In the genomic region with DNA sequence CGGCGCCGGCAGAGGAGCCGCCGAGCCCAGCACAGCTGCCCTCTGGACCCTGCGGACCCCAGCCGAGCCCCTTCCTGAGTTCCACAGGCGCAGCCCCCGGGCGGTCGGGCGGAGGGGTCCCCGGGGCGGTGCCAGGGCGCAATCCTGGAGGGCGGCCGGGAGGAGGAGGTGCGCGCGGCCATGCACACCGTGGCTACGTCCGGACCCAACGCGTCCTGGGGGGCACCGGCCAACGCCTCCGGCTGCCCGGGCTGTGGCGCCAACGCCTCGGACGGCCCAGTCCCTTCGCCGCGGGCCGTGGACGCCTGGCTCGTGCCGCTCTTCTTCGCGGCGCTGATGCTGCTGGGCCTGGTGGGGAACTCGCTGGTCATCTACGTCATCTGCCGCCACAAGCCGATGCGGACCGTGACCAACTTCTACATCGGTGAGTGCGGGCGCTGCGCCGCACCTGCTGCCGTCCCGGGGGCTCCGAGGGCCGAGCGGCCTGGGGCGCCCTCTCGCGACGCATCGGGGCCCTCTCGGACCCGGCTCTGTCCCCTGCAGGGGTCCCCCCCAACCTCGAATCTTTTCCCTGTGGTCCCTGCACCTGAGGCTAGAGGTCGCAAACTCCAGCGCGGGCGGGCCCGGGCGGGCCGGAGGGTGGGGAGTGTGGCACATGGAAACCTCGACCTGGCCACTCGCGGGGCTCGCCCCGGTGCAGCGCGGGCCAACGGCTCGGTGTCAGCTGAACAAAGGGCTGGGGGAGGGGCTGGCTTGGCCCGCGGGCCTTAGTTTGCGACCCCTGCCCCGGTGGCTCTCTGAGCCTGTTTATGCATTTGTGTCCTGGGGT, we compare ENCODE assay signal across 9 cellular contexts. TPM values are rescaled to one million over a fixed set of nuclear protein-coding genes. Genes with fewer than 3 reads are reported as not detected.
DNase-seq lines count a peak whose midpoint lies in the region; ATAC-seq, FAIRE-seq and TF ChIP-seq lines count a peak whose summit lies in the region.
"Had no signal": no experiment of that assay in that cellular context is flagged by ENCODE, and none has a peak within 500 bp of the region (broad histone marks: within the 10 kb centered on the region; RNA-seq: fewer than 3 reads in every experiment).

A gene (plus strand): TSS at position 11 of the 829 bp plus-strand sequence. CDS start 170 bp downstream, at position 181.

- H4K20me1 ChIP-seq in H1 (replicated peaks in 1 of 2; ENCODE audit: control insufficient read depth in 1 of 2, insufficient read depth in 2 of 2, low read length in 2 of 2), result peaks cover 0 to 6% of the 10 kb centered on the region in 2 experiments
- no peaks in the 10 kb centered on the region for H4K20me1 ChIP-seq in osteoblast (ENCODE audit: insufficient read depth, low read length)

- H2BK20ac ChIP-seq in H1 (ENCODE audit: low read length), result no peak within 1 kb of the TSS

- H2BK12ac ChIP-seq in H1 (ENCODE audit: low read depth, low read length), result no peak within 1 kb of the TSS

- peaks cover 22% of the 10 kb centered on the region for H3K27me3 ChIP-seq in CD4-positive, alpha-beta T cell (ENCODE audit: control insufficient read depth, insufficient read depth, low read length)
- H3K27me3 ChIP-seq in WERI-Rb-1 (ENCODE audit: insufficient read depth, low read depth, severe bottlenecking), result peaks cover 24% of the 10 kb centered on the region
- peaks cover 32 to 44% (median 38%) of the 10 kb centered on the region in 4 experiments for H3K27me3 ChIP-seq in H1 (replicated peaks in 1 of 4; ENCODE audit: control insufficient read depth in 3 of 4, extremely low read depth in 1 of 4, insufficient read depth in 3 of 4, low read length in 3 of 4)
- peaks cover 41% of the 10 kb centered on the region for H3K27me3 ChIP-seq in osteoblast (ENCODE audit: insufficient read depth, low read length)

- no peak within 1 kb of the TSS for H3K23ac ChIP-seq in H1 (ENCODE audit: insufficient read length)

- H3K27ac ChIP-seq in CD4-positive, alpha-beta T cell (ENCODE audit: low read depth, low read length), result no peak within 1 kb of the TSS
- H3K27ac ChIP-seq in WERI-Rb-1 (no peak within 1 kb of the TSS), H1 (ENCODE audit: low read depth, low read length) (no peak within 1 kb of the TSS), osteoblast (ENCODE audit: low read depth, low read length) (no peak within 1 kb of the TSS)

- H2BK5ac ChIP-seq in H1 (ENCODE audit: low read depth, low read length), result no peak within 1 kb of the TSS; the same call in 1 of the 2 replicates

- H3K4me1 Mint-ChIP-seq in CD4-positive, alpha-beta T cell (ENCODE audit: low read depth), result peaks cover 21% of the 10 kb centered on the region

- no peak within 1 kb of the TSS for H2AK5ac ChIP-seq in H1 (ENCODE audit: low read depth, low read length)

- H3K4me1 ChIP-seq in H1 (replicated peaks in 1 of 4; ENCODE audit: control insufficient read depth in 3 of 4, insufficient read depth in 4 of 4, low read length in 3 of 4), result peaks cover 0 to 22% (median 11%) of the 10 kb centered on the region in 4 experiments; a peak in 5 of 7 replicates
- H3K4me1 ChIP-seq in osteoblast (ENCODE audit: insufficient read depth, low read length), result peaks cover 9% of the 10 kb centered on the region

- H2BK15ac ChIP-seq in H1 (ENCODE audit: low read length), result no peak within 1 kb of the TSS

- peak within 1 kb of the TSS; percentile 42; the same call in 1 of the 2 replicates for H2AFZ ChIP-seq in H1 (ENCODE audit: low read length)
- no peak within 1 kb of the TSS for H2AFZ ChIP-seq in osteoblast (ENCODE audit: low read length)

- H3K27me3 Mint-ChIP-seq in CD4-positive, alpha-beta T cell, result peaks cover 4% of the 10 kb centered on the region

- H3K79me1 ChIP-seq in H1 (ENCODE audit: low read depth, low read length), result no peaks in the 10 kb centered on the region

- intact Hi-C loops in CD4-positive, alpha-beta T cell (cut with DNase I, micrococcal nuclease), result no loop called here

- peak in 6 of 10 experiments; percentile 27 to 65 (median 52) for DNase-seq in CD4-positive, alpha-beta T cell
- no peak for DNase-seq in HFF-Myc (ENCODE audit: extremely low read depth, low read depth)
- DNase-seq in WERI-Rb-1, result peak; percentile 82
- peak in 1 of 2 experiments; percentile 91 for DNase-seq in H1 (ENCODE audit: low read depth in 1 of 2, low spot score in 2 of 2)
- peak; percentile 93 for DNase-seq in osteoblast (ENCODE audit: insufficient read length, low spot score, missing footprints)
- DNase-seq in SIG-M5 (lab: John Stamatoyannopoulos, UW), result no peak

- H4K5ac ChIP-seq in H1 (ENCODE audit: insufficient read length, low read depth, low read length), result no peak within 1 kb of the TSS

- ATAC-seq in CD4-positive, alpha-beta T cell (ENCODE audit: poor library complexity), result no peak
- ATAC-seq in HG03135 (IDR thresholded peaks at IDR 0.05; ENCODE audit: unreplicated experiment) (no peak), GM19035 (IDR thresholded peaks at IDR 0.05; ENCODE audit: unreplicated experiment) (no peak)

- no peak for TF ChIP-seq POLR2A in H1 (IDR thresholded peaks at IDR 0.05; ENCODE audit: control extremely low read depth in 1 of 2, low read depth in 2 of 2, low read length in 2 of 2)

- WGBS in H1 (ENCODE audit: extremely low coverage in 1 of 2, insufficient coverage in 1 of 2, insufficient read length in 1 of 2, insufficient replicate concordance in 2 of 2, low coverage in 1 of 2, low lambda C conversion rate in 2 of 2, missing lambda C conversion rate in 1 of 2), 2 experiments, result 1% methylated on average over 52 of the region's 87 CpGs; no CpG with 5 or more reads in 1 of the 2 experiments

- H3K4ac ChIP-seq in H1 (replicated peaks; ENCODE audit: insufficient read length, low read depth, low read length), result peak within 1 kb of the TSS; percentile 14

- H3K4me3 ChIP-seq in HFF-Myc (replicated peaks; ENCODE audit: low read depth, low read length), result 0 out of 2 replicates have a peak within 1 kb of the TSS, but pooled peaks have one; percentile 3
- H3K4me3 ChIP-seq in WERI-Rb-1 (ENCODE audit: low read depth, low read length), result peak within 1 kb of the TSS; percentile 46
- peak within 1 kb of the TSS; percentile 34 to 76 (median 54) for H3K4me3 ChIP-seq in H1 (ENCODE audit: extremely low read depth in 1 of 4, insufficient read depth in 2 of 4, low read depth in 3 of 4, low read length in 4 of 4)
- H3K4me3 ChIP-seq in osteoblast (ENCODE audit: insufficient read depth, low read length), result peak within 1 kb of the TSS; percentile 13

- no peak within 1 kb of the TSS for H3K14ac ChIP-seq in H1 (ENCODE audit: insufficient read length)

- peak within 1 kb of the TSS in 1 of 4 experiments; percentile 68; a peak in 2 of 7 replicates for H3K9ac ChIP-seq in H1 (replicated peaks in 1 of 4; ENCODE audit: extremely low read depth in 1 of 4, low read depth in 3 of 4, low read length in 3 of 4)

- no peak within 1 kb of the TSS for H3K56ac ChIP-seq in H1 (replicated peaks; ENCODE audit: insufficient read length, low read depth, low read length)

- CTCF ChIA-PET in CD4-positive, alpha-beta T cell (lab: Charles Lee), result interaction anchor here (1.0 to 4.4 kb wide), 3 partner anchors 9 to 54 kb away, joined by 3 to 52 read pairs (median 3); no protein-coding TSS in a partner anchor
- CTCF ChIA-PET in H1 (lab: Charles Lee; ENCODE audit: partially characterized antibody), result interaction anchor here (0.6 to 1.1 kb wide), 10 partner anchors 14 to 199 kb away, joined by 3 to 5 read pairs (median 3); a partner anchor contains a TSS

- peak within 1 kb of the TSS; percentile 30 to 97 for H3K4me2 ChIP-seq in H1 (ENCODE audit: insufficient read depth in 1 of 2, low read depth in 2 of 2, low read length in 2 of 2)
- peak within 1 kb of the TSS; percentile 36 for H3K4me2 ChIP-seq in osteoblast (ENCODE audit: insufficient read depth, low read length)

- peak within 1 kb of the TSS; percentile 72 for H3K27ac Mint-ChIP-seq in CD4-positive, alpha-beta T cell

- peaks cover 10% of the 10 kb centered on the region for H3K36me3 Mint-ChIP-seq in CD4-positive, alpha-beta T cell (ENCODE audit: low read depth)

- TF ChIP-seq CTCF in CD4-positive, alpha-beta T cell (IDR thresholded peaks at IDR 0.05), result peak; percentile 81
- peak; percentile 54 for TF ChIP-seq CTCF in HFF-Myc (IDR thresholded peaks at IDR 0.05; ENCODE audit: low read depth, low read length, missing control alignments)
- peak; percentile 94 for TF ChIP-seq CTCF in WERI-Rb-1 (IDR thresholded peaks at IDR 0.05; ENCODE audit: low read depth, low read length)
- peak; percentile 62 to 95 (median 79) for TF ChIP-seq CTCF in H1 (IDR thresholded peaks at IDR 0.05; ENCODE audit: control extremely low read depth in 1 of 3, insufficient read depth in 1 of 3, low read depth in 1 of 3, low read length in 3 of 3)
- TF ChIP-seq CTCF in osteoblast (IDR thresholded peaks at IDR 0.05; ENCODE audit: extremely low read depth, low read depth, low read length), result peak; percentile 20

- FAIRE-seq in H1 (lab: Jason Lieb, UNC), result no peak

- H3K23me2 ChIP-seq in H1 (ENCODE audit: low read depth, low read length), result peaks cover 25% of the 10 kb centered on the region; the same call in 1 of the 2 replicates

- no peak within 1 kb of the TSS for H4K91ac ChIP-seq in H1 (replicated peaks; ENCODE audit: insufficient read length, low read length)

- H4K8ac ChIP-seq in H1 (ENCODE audit: extremely low read depth, insufficient read depth, low read length), result peak within 1 kb of the TSS; percentile 51

- H3K36me3 ChIP-seq in WERI-Rb-1, result no peaks in the 10 kb centered on the region
- peaks cover 0 to 5% (median 0%) of the 10 kb centered on the region in 4 experiments; a peak in 1 of 8 replicates for H3K36me3 ChIP-seq in H1 (ENCODE audit: control insufficient read depth in 2 of 4, insufficient read depth in 4 of 4, low read length in 3 of 4)
- no peaks in the 10 kb centered on the region for H3K36me3 ChIP-seq in osteoblast (ENCODE audit: insufficient read depth, low read length)

- TF ChIP-seq RAD21 in H1 (IDR thresholded peaks at IDR 0.05 in 1 of 2, conservative IDR thresholded peaks at IDR 0.05 in 1 of 2; ENCODE audit: low read depth in 2 of 2, low read length in 2 of 2), result peak; percentile 74 to 86

- no peak within 1 kb of the TSS for H2BK120ac ChIP-seq in H1 (replicated peaks; ENCODE audit: low read depth, low read length)

- POLR2A ChIA-PET in CD4-positive, alpha-beta T cell (lab: Charles Lee), result interaction anchor here (1.2 to 4.3 kb wide), 5 partner anchors 10 to 54 kb away, joined by 4 to 40 read pairs (median 12); a partner anchor contains a TSS
- POLR2A ChIA-PET in H1 (lab: Charles Lee; ENCODE audit: partially characterized antibody), result interaction anchor here (2.2 kb wide), 1 partner anchor 54 kb away, joined by 10 read pairs; no protein-coding TSS in a partner anchor

- H3K9me3 Mint-ChIP-seq in CD4-positive, alpha-beta T cell, result no peaks in the 10 kb centered on the region

- peak within 1 kb of the TSS; percentile 89 for H3K4me3 Mint-ChIP-seq in CD4-positive, alpha-beta T cell

- TF ChIP-seq EP300 in H1 (IDR thresholded peaks at IDR 0.05; ENCODE audit: borderline replicate concordance in 1 of 2, low read depth in 2 of 2, low read length in 2 of 2), result 0 out of 3 replicates have a peak, but pooled peaks of 1 of the 2 experiments have one; percentile 28

- H3K18ac ChIP-seq in H1 (ENCODE audit: extremely low read depth, low read length), result peak within 1 kb of the TSS; percentile 60

- H3K79me2 ChIP-seq in H1 (ENCODE audit: control insufficient read depth in 1 of 2, insufficient read depth in 2 of 2, low read length in 2 of 2), result no peaks in the 10 kb centered on the region
- H3K79me2 ChIP-seq in osteoblast (ENCODE audit: insufficient read depth, low read length), result peaks cover 8% of the 10 kb centered on the region

- H3K9me3 ChIP-seq in CD4-positive, alpha-beta T cell (ENCODE audit: control insufficient read depth, low read length), result no peaks in the 10 kb centered on the region
- no peaks in the 10 kb centered on the region for H3K9me3 ChIP-seq in WERI-Rb-1 (ENCODE audit: severe bottlenecking)
- no peaks in the 10 kb centered on the region for H3K9me3 ChIP-seq in H1 (ENCODE audit: insufficient read depth in 2 of 2, low read depth in 1 of 2, low read length in 1 of 2)
- no peaks in the 10 kb centered on the region for H3K9me3 ChIP-seq in osteoblast (ENCODE audit: low read depth, low read length)

RNA-seq across cellular contexts. Expression of the gene that starts here (rescaled TPM):
- 1 to 10 TPM; 1.5 to 1.6 TPM for total RNA-seq in CD4-positive, alpha-beta T cell
- 2.3 and 2.6 TPM in 2 replicates for total RNA-seq in H1 (2021; fragmentation: NEBNext Ultra II Directional; extraction: Animal tissue kit (Norgen Biotek cat#: 25700))
- polyA plus RNA-seq in H1 (2011; rRNA removed), result 2.7 and 5.1 TPM in 2 replicates
- 3.4 TPM for polyA plus RNA-seq in H1 (2011; cell fraction: cytosol; rRNA removed)
- 10.4 TPM for polyA plus RNA-seq in H1 (2011; cell fraction: nucleus; rRNA removed)
- 1.2 to 2.3 TPM (median 1.8 TPM) in 4 replicates for polyA plus RNA-seq in H1 (2012, experiment 1 of 2)
- 1.5 TPM for polyA plus RNA-seq in H1 (2012, experiment 2 of 2)
- 3.0 TPM for polyA plus RNA-seq in H1 (2013, experiment 1 of 2)
- polyA plus RNA-seq in H1 (2013, experiment 2 of 2), result 2.4 TPM
- 0.32 and 0.68 TPM in 2 replicates for polyA minus RNA-seq in H1 (2011; rRNA and poly(A)+ RNA removed)
- 0.88 TPM for polyA minus RNA-seq in H1 (2011; cell fraction: cytosol; rRNA and poly(A)+ RNA removed)
- polyA minus RNA-seq in H1 (2011; cell fraction: nucleus; rRNA and poly(A)+ RNA removed), result 0.80 TPM
- not detected in 2 replicates for total RNA-seq in osteoblast
- total RNA-seq: NCI-H460 had no signal

Comparison
In these comparisons a context has a peak if more than half of its experiments do, and no peak if none do; other contexts are left out.
1. Peak in DNase-seq, H3K4me3 ChIP-seq and H3K4me2 ChIP-seq in osteoblast; RNA of the gene not detected or under 1 TPM.
2. DNase-seq: peak in CD4-positive, alpha-beta T cell (6 of 10) and WERI-Rb-1 (single experiment); none in HFF-Myc (single experiment) and SIG-M5 (single experiment).
3. CTCF ChIP-seq: peak in every context shown above with its lines; median percentile 94 in WERI-Rb-1; 81 in CD4-positive, alpha-beta T cell; 79 in H1; 54 in HFF-Myc; 20 in osteoblast.
4. H3K4me3 ChIP-seq: peak in every context shown above with its lines; median percentile 54 in H1; 46 in WERI-Rb-1; 13 in osteoblast; 3 in HFF-Myc.